Comparison of ENCODE assay signal across 20 cellular contexts in the genomic region with DNA sequence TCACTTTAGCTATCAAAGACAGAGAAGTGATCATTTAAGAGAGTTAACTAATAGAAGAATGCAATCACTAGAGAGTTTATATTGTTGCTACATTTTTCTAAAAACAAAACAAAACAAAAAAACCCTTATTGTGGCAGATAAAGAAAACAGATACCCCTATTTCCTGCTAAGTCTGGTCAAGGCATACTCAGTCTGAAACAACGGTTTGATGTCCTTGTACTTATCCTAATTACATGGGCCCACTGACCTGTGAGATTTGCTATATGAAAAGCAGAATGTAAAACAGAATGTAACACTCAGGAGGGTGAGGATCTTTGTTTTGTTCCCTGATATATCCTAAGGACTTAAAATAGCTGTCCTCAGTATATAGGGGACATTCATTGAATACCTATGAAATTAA. TPM values are rescaled to one million over a fixed set of nuclear protein-coding genes. Genes with fewer than 3 reads are reported as not detected.
A peak's percentile ranks its signal among the peaks of the same experiment; 100 is the strongest.
DNase-seq lines count a peak whose midpoint lies in the region; ATAC-seq lines count a peak whose summit lies in the region.
"Had no signal": no experiment of that assay in that cellular context is flagged by ENCODE, and none has a peak within 500 bp of the region (broad histone marks: within the 10 kb centered on the region; RNA-seq: fewer than 3 reads in every experiment).

No MANE protein-coding gene starts in this region.

- H3K27ac Mint-ChIP-seq in CD4-positive, CD25-positive, alpha-beta regulatory T cell, result peak overlapping the region in 2 of 3 donors; percentile 59 to 64
- peak overlapping the region in 6 of 7 donors; percentile 5 to 65 (median 18) for H3K27ac Mint-ChIP-seq in CD4-positive, alpha-beta memory T cell
- peak overlapping the region; percentile 82 for H3K27ac Mint-ChIP-seq in activated T-helper 17 cell treated with anti-CD3 and anti-CD28 coated beads, Interleukin-2, amount 50 U/mL, for 72 hours
- peak overlapping the region in 8 of 10 donors; percentile 39 to 96 (median 60) for H3K27ac Mint-ChIP-seq in naive thymus-derived CD8-positive, alpha-beta T cell

- POLR2A ChIA-PET in CD4-positive, alpha-beta memory T cell (lab: Charles Lee; ENCODE audit: partially characterized antibody), result interaction anchor here (1.4 kb wide), 1 partner anchor 24 kb away, joined by 3 read pairs; no protein-coding TSS in a partner anchor
- POLR2A ChIA-PET in naive thymus-derived CD8-positive, alpha-beta T cell (lab: Charles Lee), result interaction anchor here (0.6 kb wide), 1 partner anchor 23 kb away, joined by 3 read pairs; no protein-coding TSS in a partner anchor

- H3K4me1 Mint-ChIP-seq in CD4-positive, CD25-positive, alpha-beta regulatory T cell, result peaks cover 46 to 97% (median 82%) of the 10 kb centered on the region in 4 donors
- peaks cover 71 to 99% (median 85%) of the 10 kb centered on the region in 4 donors for H3K4me1 Mint-ChIP-seq in CD4-positive, alpha-beta memory T cell
- peaks cover 53% of the 10 kb centered on the region for H3K4me1 Mint-ChIP-seq in activated T-helper 17 cell treated with anti-CD3 and anti-CD28 coated beads, Interleukin-2, amount 50 U/mL, for 72 hours
- H3K4me1 Mint-ChIP-seq in naive thymus-derived CD8-positive, alpha-beta T cell, result peaks cover 61 to 100% (median 96%) of the 10 kb centered on the region in 4 donors

- no peaks in the 10 kb centered on the region for H3K9me3 Mint-ChIP-seq in CD4-positive, CD25-positive, alpha-beta regulatory T cell
- no peaks in the 10 kb centered on the region for H3K9me3 Mint-ChIP-seq in CD4-positive, alpha-beta memory T cell
- no peaks in the 10 kb centered on the region for H3K9me3 Mint-ChIP-seq in activated T-helper 17 cell treated with anti-CD3 and anti-CD28 coated beads, Interleukin-2, amount 50 U/mL, for 72 hours
- no peaks in the 10 kb centered on the region for H3K9me3 Mint-ChIP-seq in naive thymus-derived CD8-positive, alpha-beta T cell
- H3K9me3 Mint-ChIP-seq: H9, IgD-negative memory B cell, WTC11 had no signal

- H3K27ac ChIP-seq in CD4-positive, CD25-positive, alpha-beta regulatory T cell (ENCODE audit: insufficient read depth, low read length, poor library complexity, severe bottlenecking), result no peak overlapping the region
- no peak overlapping the region for H3K27ac ChIP-seq in CD4-positive, alpha-beta memory T cell (ENCODE audit: low read depth, low read length)
- H3K27ac ChIP-seq: RWPE1, SK-N-MC had no signal

- no peaks in the 10 kb centered on the region for H3K27me3 Mint-ChIP-seq in CD4-positive, CD25-positive, alpha-beta regulatory T cell
- no peaks in the 10 kb centered on the region for H3K27me3 Mint-ChIP-seq in CD4-positive, alpha-beta memory T cell
- H3K27me3 Mint-ChIP-seq in activated T-helper 17 cell treated with anti-CD3 and anti-CD28 coated beads, Interleukin-2, amount 50 U/mL, for 72 hours, result no peaks in the 10 kb centered on the region
- no peaks in the 10 kb centered on the region for H3K27me3 Mint-ChIP-seq in naive thymus-derived CD8-positive, alpha-beta T cell
- H3K27me3 Mint-ChIP-seq: IgD-negative memory B cell had no signal

- H3K27me3 ChIP-seq in CD4-positive, CD25-positive, alpha-beta regulatory T cell (ENCODE audit: control insufficient read depth, insufficient read depth, low read length), result no peaks in the 10 kb centered on the region
- no peaks in the 10 kb centered on the region for H3K27me3 ChIP-seq in CD4-positive, alpha-beta memory T cell (ENCODE audit: insufficient read depth, low read length)
- H3K27me3 ChIP-seq: vagina had no signal

- H3K4me3 ChIP-seq in CD4-positive, CD25-positive, alpha-beta regulatory T cell (ENCODE audit: low read depth, low read length), result peak overlapping the region; percentile 22
- H3K4me3 ChIP-seq in CD4-positive, alpha-beta memory T cell (ENCODE audit: low read length in 2 of 2), result no peak overlapping the region
- H3K4me3 ChIP-seq: SK-N-MC, vagina had no signal

- DNase-seq in CD4-positive, CD25-positive, alpha-beta regulatory T cell, result no peak
- DNase-seq in CD4-positive, alpha-beta memory T cell, result no peak
- DNase-seq in naive thymus-derived CD8-positive, alpha-beta T cell, result no peak
- DNase-seq in NCI-H510A (lab: John Stamatoyannopoulos, UW), result no peak
- no peak for DNase-seq in NCI-H2107 (lab: John Stamatoyannopoulos, UW)
- DNase-seq: activated CD4-positive, alpha-beta T cell treated with anti-CD3 and anti-CD28 coated beads, Interleukin-2, amount 50 U/mL, for 4 hours; DMS53; GF-D8; H9; NCI-H1436; NCI-H524; right cardiac atrium; T-helper 9 cell had no signal

- peaks cover 25% of the 10 kb centered on the region for H3K4me1 ChIP-seq in CD4-positive, CD25-positive, alpha-beta regulatory T cell (ENCODE audit: control insufficient read depth, insufficient read depth, low read length, poor library complexity, severe bottlenecking)
- H3K4me1 ChIP-seq in CD4-positive, alpha-beta memory T cell (ENCODE audit: insufficient read depth, low read length), result peaks cover 70% of the 10 kb centered on the region

- H3K9me3 ChIP-seq in CD4-positive, CD25-positive, alpha-beta regulatory T cell (ENCODE audit: control insufficient read depth in 2 of 2, low read length in 2 of 2), result no peaks in the 10 kb centered on the region
- H3K9me3 ChIP-seq in CD4-positive, alpha-beta memory T cell (ENCODE audit: control insufficient read depth in 1 of 2, low read length in 2 of 2), result no peaks in the 10 kb centered on the region
- H3K9me3 ChIP-seq: vagina had no signal

- intact Hi-C loops in CD4-positive, alpha-beta memory T cell (cut with micrococcal nuclease), result no loop called here

- CTCF ChIA-PET in CD4-positive, alpha-beta memory T cell (lab: Charles Lee; ENCODE audit: partially characterized antibody), result interaction anchor here (4.2 kb wide), 1 partner anchor 24 kb away, joined by 21 read pairs; a partner anchor contains a TSS

- peaks cover 2% of the 10 kb centered on the region for H3K36me3 ChIP-seq in CD4-positive, CD25-positive, alpha-beta regulatory T cell (ENCODE audit: control insufficient read depth, insufficient read depth, low read length)
- H3K36me3 ChIP-seq in CD4-positive, alpha-beta memory T cell (ENCODE audit: insufficient read depth, low read length), result no peaks in the 10 kb centered on the region
- H3K36me3 ChIP-seq: vagina had no signal

- H3K36me3 Mint-ChIP-seq in CD4-positive, CD25-positive, alpha-beta regulatory T cell, result peaks cover 37% of the 10 kb centered on the region
- H3K36me3 Mint-ChIP-seq in CD4-positive, alpha-beta memory T cell, result peaks cover 37 to 42% of the 10 kb centered on the region in 2 donors
- peaks cover 34% of the 10 kb centered on the region for H3K36me3 Mint-ChIP-seq in activated T-helper 17 cell treated with anti-CD3 and anti-CD28 coated beads, Interleukin-2, amount 50 U/mL, for 72 hours (ENCODE audit: low read depth)
- H3K36me3 Mint-ChIP-seq in naive thymus-derived CD8-positive, alpha-beta T cell, result peaks cover 4 to 68% (median 25%) of the 10 kb centered on the region in 3 donors
- H3K36me3 Mint-ChIP-seq: WTC11 had no signal

- ATAC-seq in CD4-positive, CD25-positive, alpha-beta regulatory T cell (ENCODE audit: low read depth in 2 of 2), result no peak
- ATAC-seq in activated T-helper 17 cell treated with anti-CD3 and anti-CD28 coated beads, Interleukin-2, amount 50 U/mL, for 72 hours (replicated peaks), result peak; percentile 27
- no peak for ATAC-seq in naive thymus-derived CD8-positive, alpha-beta T cell
- no peak for ATAC-seq in HG02610 (IDR thresholded peaks at IDR 0.05; ENCODE audit: unreplicated experiment)
- ATAC-seq: right cardiac atrium had no signal

- peak overlapping the region in 1 of 4 donors; percentile 11 for H3K4me3 Mint-ChIP-seq in CD4-positive, CD25-positive, alpha-beta regulatory T cell
- H3K4me3 Mint-ChIP-seq in CD4-positive, alpha-beta memory T cell, result peak overlapping the region in 5 of 8 donors; percentile 16 to 60 (median 44)
- peak overlapping the region; percentile 62 for H3K4me3 Mint-ChIP-seq in activated T-helper 17 cell treated with anti-CD3 and anti-CD28 coated beads, Interleukin-2, amount 50 U/mL, for 72 hours
- H3K4me3 Mint-ChIP-seq in naive thymus-derived CD8-positive, alpha-beta T cell, result peak overlapping the region in 2 of 10 donors; percentile 6 to 37
- H3K4me3 Mint-ChIP-seq: H9, IgD-negative memory B cell, WTC11 had no signal

RNA-seq across cellular contexts. Expression of a gene that starts 24.6 kb away (rescaled TPM):
- total RNA-seq in CD4-positive, CD25-positive, alpha-beta regulatory T cell, result 35.6 TPM
- 1 to 10 TPM; 4.1 to 9.3 (median 7.8) TPM for polyA plus RNA-seq in CD4-positive, CD25-positive, alpha-beta regulatory T cell
- total RNA-seq in CD4-positive, alpha-beta memory T cell, result 10 to 100 TPM; 37.5 to 38.3 TPM
- 10 to 100 TPM in 1 of 2 donors, 1 to 10 TPM in 1; 1.6 to 13.4 TPM for polyA plus RNA-seq in CD4-positive, alpha-beta memory T cell
- total RNA-seq in activated T-helper 17 cell treated with anti-CD3 and anti-CD28 coated beads, Interleukin-2, amount 50 U/mL, for 72 hours, result 10 to 100 TPM; 11.2 to 17.4 TPM
- total RNA-seq in naive thymus-derived CD8-positive, alpha-beta T cell, result 10 to 100 TPM; 68.2 to 68.5 TPM
- 10 to 100 TPM in 2 of 3 donors, 1 to 10 TPM in 1; 6.6 to 33.0 (median 15.3) TPM for polyA plus RNA-seq in naive thymus-derived CD8-positive, alpha-beta T cell

Comparison
In these comparisons a context has a peak if more than half of its experiments do, and no peak if none do; other contexts are left out.
1. H3K27ac Mint-ChIP-seq: peak in every context shown above with its lines; median percentile 82 in activated T-helper 17 cell treated with anti-CD3 and anti-CD28 coated beads, Interleukin-2, amount 50 U/mL, for 72 hours; 62 in CD4-positive, CD25-positive, alpha-beta regulatory T cell; 60 in naive thymus-derived CD8-positive, alpha-beta T cell; 18 in CD4-positive, alpha-beta memory T cell.